ENCODE assay signal across 8 cellular contexts in genomic region chr11:8033312-8033715, GRCh38. TPM values are rescaled to one million over a fixed set of nuclear protein-coding genes. Genes with fewer than 3 reads are reported as not detected.
A peak's percentile ranks its signal among the peaks of the same experiment; 100 is the strongest.
DNase-seq lines count a peak whose midpoint lies in the region; ATAC-seq and TF ChIP-seq lines count a peak whose summit lies in the region.

No MANE protein-coding gene starts in this region.

- H3K9ac ChIP-seq in endodermal cell (ENCODE audit: extremely low read depth, low read length, poor library complexity, severe bottlenecking): no peak overlapping the region

- H3K36me3 ChIP-seq in endodermal cell (ENCODE audit: control insufficient read depth, insufficient read depth, low read length): no peaks in the 10 kb centered on the region

- no peaks in the 10 kb centered on the region for H3K4me1 ChIP-seq in endodermal cell (ENCODE audit: control insufficient read depth, insufficient read depth, low read length)

- ATAC-seq in GM18867 (IDR thresholded peaks at IDR 0.05; ENCODE audit: unreplicated experiment) (peak; percentile 78), HG03342 (IDR thresholded peaks at IDR 0.05; ENCODE audit: unreplicated experiment) (peak; percentile 72)
- peak; percentile 93 for ATAC-seq in activated CD8-positive, alpha-beta T cell treated with anti-CD3 and anti-CD28 coated beads for 36 hours
- ATAC-seq in stimulated activated effector memory CD8-positive, alpha-beta T cell treated with anti-CD3 and anti-CD28 coated beads, Interleukin-12 subunit alpha, Interleukin-12 subunit beta, amount 100 ng/mL, for 72 hours: peak; percentile 62

- H3K27me3 Mint-ChIP-seq in activated CD8-positive, alpha-beta T cell treated with anti-CD3 and anti-CD28 coated beads for 36 hours: peaks cover 17% of the 10 kb centered on the region
- H3K27me3 Mint-ChIP-seq in endodermal cell (ENCODE audit: insufficient read depth): peaks cover 55% of the 10 kb centered on the region

- WGBS in endodermal cell (ENCODE audit: insufficient coverage in 1 of 2, insufficient read length in 1 of 2), 2 experiments: 17 to 47% methylated on average over 5 to 9 of the region's 9 CpGs

- H3K4me3 Mint-ChIP-seq in activated CD8-positive, alpha-beta T cell treated with anti-CD3 and anti-CD28 coated beads for 36 hours: no peak overlapping the region
- no peak overlapping the region for H3K4me3 Mint-ChIP-seq in endodermal cell
- peak overlapping the region; percentile 46 for H3K4me3 Mint-ChIP-seq in stimulated activated effector memory CD8-positive, alpha-beta T cell treated with anti-CD3 and anti-CD28 coated beads, Interleukin-12 subunit alpha, Interleukin-12 subunit beta, amount 100 ng/mL, for 72 hours

- H3K36me3 Mint-ChIP-seq in activated CD8-positive, alpha-beta T cell treated with anti-CD3 and anti-CD28 coated beads for 36 hours (ENCODE audit: low read depth): no peaks in the 10 kb centered on the region
- no peaks in the 10 kb centered on the region for H3K36me3 Mint-ChIP-seq in endodermal cell (ENCODE audit: low read depth)
- no peaks in the 10 kb centered on the region for H3K36me3 Mint-ChIP-seq in stimulated activated effector memory CD8-positive, alpha-beta T cell treated with anti-CD3 and anti-CD28 coated beads, Interleukin-12 subunit alpha, Interleukin-12 subunit beta, amount 100 ng/mL, for 72 hours

- peaks cover 2% of the 10 kb centered on the region for H3K4me1 Mint-ChIP-seq in activated CD8-positive, alpha-beta T cell treated with anti-CD3 and anti-CD28 coated beads for 36 hours (ENCODE audit: low read depth)
- peaks cover 5% of the 10 kb centered on the region for H3K4me1 Mint-ChIP-seq in endodermal cell
- peaks cover 16% of the 10 kb centered on the region for H3K4me1 Mint-ChIP-seq in stimulated activated effector memory CD8-positive, alpha-beta T cell treated with anti-CD3 and anti-CD28 coated beads, Interleukin-12 subunit alpha, Interleukin-12 subunit beta, amount 100 ng/mL, for 72 hours

- peak; percentile 90 for DNase-seq in AG08395 (ENCODE audit: low spot score)
- DNase-seq in NCI-H748 treated with DMSO at 0.1 percent for 48 hours (lab: John Stamatoyannopoulos, UW): peak; percentile 14
- DNase-seq in activated CD8-positive, alpha-beta T cell treated with anti-CD3 and anti-CD28 coated beads for 36 hours: peak; percentile 61
- DNase-seq in endodermal cell: peak; percentile 92
- DNase-seq in middle frontal gyrus (ENCODE audit: extremely low spot score, low spot score): peak; percentile 33
- peak; percentile 38 to 71 for DNase-seq in stimulated activated effector memory CD8-positive, alpha-beta T cell treated with anti-CD3 and anti-CD28 coated beads, Interleukin-12 subunit alpha, Interleukin-12 subunit beta, amount 100 ng/mL, for 72 hours (ENCODE audit: low spot score in 2 of 2)

- no peak overlapping the region for H3K4me3 ChIP-seq in endodermal cell (ENCODE audit: low read length)

- POLR2A ChIA-PET in activated CD8-positive, alpha-beta T cell treated with anti-CD3 and anti-CD28 coated beads for 36 hours (lab: Charles Lee): interaction anchor here (1.0 kb wide), 1 partner anchor 136 kb away, joined by 3 read pairs; no protein-coding TSS in a partner anchor

- no peaks in the 10 kb centered on the region for H3K9me3 ChIP-seq in endodermal cell (ENCODE audit: control insufficient read depth, low read length)

- TF ChIP-seq CTCF in activated CD8-positive, alpha-beta T cell treated with anti-CD3 and anti-CD28 coated beads for 36 hours (IDR thresholded peaks at IDR 0.05): peak; percentile 80
- peak; percentile 93 for TF ChIP-seq CTCF in endodermal cell (conservative IDR thresholded peaks at IDR 0.05)

- H3K27me3 ChIP-seq in endodermal cell (ENCODE audit: control insufficient read depth, insufficient read depth, low read length, poor library complexity, severe bottlenecking): peaks cover 22% of the 10 kb centered on the region

- H3K27ac ChIP-seq in endodermal cell (ENCODE audit: low read depth, low read length): no peak overlapping the region

- H3K9me3 Mint-ChIP-seq in activated CD8-positive, alpha-beta T cell treated with anti-CD3 and anti-CD28 coated beads for 36 hours: no peaks in the 10 kb centered on the region
- H3K9me3 Mint-ChIP-seq in endodermal cell: no peaks in the 10 kb centered on the region
- H3K9me3 Mint-ChIP-seq in stimulated activated effector memory CD8-positive, alpha-beta T cell treated with anti-CD3 and anti-CD28 coated beads, Interleukin-12 subunit alpha, Interleukin-12 subunit beta, amount 100 ng/mL, for 72 hours: no peaks in the 10 kb centered on the region

- no peak overlapping the region for H3K27ac Mint-ChIP-seq in activated CD8-positive, alpha-beta T cell treated with anti-CD3 and anti-CD28 coated beads for 36 hours
- H3K27ac Mint-ChIP-seq in endodermal cell: no peak overlapping the region
- H3K27ac Mint-ChIP-seq in stimulated activated effector memory CD8-positive, alpha-beta T cell treated with anti-CD3 and anti-CD28 coated beads, Interleukin-12 subunit alpha, Interleukin-12 subunit beta, amount 100 ng/mL, for 72 hours: no peak overlapping the region

- CTCF ChIA-PET in activated CD8-positive, alpha-beta T cell treated with anti-CD3 and anti-CD28 coated beads for 36 hours (lab: Charles Lee): interaction anchor here (0.7 to 7.7 kb wide), 32 partner anchors 8 to 529 kb away, joined by 3 to 120 read pairs (median 6); no protein-coding TSS in a partner anchor

- intact Hi-C loops in activated CD8-positive, alpha-beta T cell treated with anti-CD3 and anti-CD28 coated beads for 36 hours (cut with micrococcal nuclease): no loop called here

RNA-seq across cellular contexts. Expression of gene EIF3F, which starts 46.2 kb away (rescaled TPM):
- total RNA-seq in activated CD8-positive, alpha-beta T cell treated with anti-CD3 and anti-CD28 coated beads for 36 hours: 100 to 1,000 TPM; 303 to 309 TPM
- total RNA-seq in endodermal cell: 100 to 1,000 TPM; 349 to 354 TPM
- 433 TPM for polyA plus RNA-seq in endodermal cell (2013, experiment 1 of 2)
- 380 TPM for polyA plus RNA-seq in endodermal cell (2013, experiment 2 of 2)

RNA-seq across cellular contexts. Expression of gene TUB, which starts 47.7 kb away (rescaled TPM):
- under 1 TPM; 0.05 to 0.16 TPM for total RNA-seq in activated CD8-positive, alpha-beta T cell treated with anti-CD3 and anti-CD28 coated beads for 36 hours
- total RNA-seq in endodermal cell: 10 to 100 TPM; 15.8 to 29.9 TPM
- 21.7 TPM for polyA plus RNA-seq in endodermal cell (2013, experiment 1 of 2)
- polyA plus RNA-seq in endodermal cell (2013, experiment 2 of 2): 20.4 TPM

Comparison
In these comparisons a context has a peak if more than half of its experiments do, and no peak if none do; other contexts are left out.
1. DNase-seq: peak in every context shown above with its lines; median percentile 92 in endodermal cell; 90 in AG08395; 61 in activated CD8-positive, alpha-beta T cell treated with anti-CD3 and anti-CD28 coated beads for 36 hours; 54 in stimulated activated effector memory CD8-positive, alpha-beta T cell treated with anti-CD3 and anti-CD28 coated beads, Interleukin-12 subunit alpha, Interleukin-12 subunit beta, amount 100 ng/mL, for 72 hours; 33 in middle frontal gyrus; 14 in NCI-H748 treated with DMSO at 0.1 percent for 48 hours.
2. RNA of gene TUB, which starts 47.7 kb away (total RNA-seq): 15.8 to 29.9 TPM in endodermal cell; 0.05 to 0.16 TPM in activated CD8-positive, alpha-beta T cell treated with anti-CD3 and anti-CD28 coated beads for 36 hours; every median in the first group is over 10 times any median in the second.
3. Peak in every context shown above with its lines, with median percentiles within 50 percentile points of each other: ATAC-seq.